In the genomic region with DNA sequence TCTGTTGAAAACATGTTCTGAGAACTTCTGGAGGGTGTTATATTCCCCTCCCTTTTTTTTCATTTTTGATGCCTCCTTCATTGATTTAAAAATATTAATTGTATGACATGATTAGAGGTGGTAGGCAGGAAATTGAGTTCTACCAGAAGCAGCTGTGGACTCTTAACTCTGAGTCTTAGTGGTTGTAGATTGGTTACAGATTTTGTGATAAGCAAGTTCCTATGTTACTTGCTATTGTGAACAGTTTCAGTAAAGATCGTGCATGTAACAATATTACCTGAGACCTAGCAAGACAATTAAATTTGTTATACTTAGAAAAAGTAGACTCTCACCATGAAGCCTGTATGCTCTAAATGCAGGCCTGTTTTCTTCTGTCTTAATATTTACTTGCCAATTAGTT, we compare ENCODE assay signal across 20 cellular contexts.
"Had no signal": no experiment of that assay in that cellular context is flagged by ENCODE, and none has a peak within 500 bp of the region (broad histone marks: within the 10 kb centered on the region; RNA-seq: fewer than 3 reads in every experiment).

No MANE protein-coding gene starts in this region.

- H3K4me1 ChIP-seq: SJCRH30 had no signal

- H3K4me3 ChIP-seq: SJCRH30 had no signal

- H3K27me3 ChIP-seq: SJCRH30 had no signal

- H3K9me3 ChIP-seq: SJCRH30 had no signal

- DNase-seq: KBM-7; NCI-H1092; NCI-H1105 treated with DMSO at 0.1 percent for 48 hours; NCI-H1417 treated with DMSO at 0.1 percent for 48 hours; NCI-H146; NCI-H1694 treated with DMSO at 0.1 percent for 48 hours; NCI-H1930; NCI-H2081; NCI-H2107; NCI-H2227 treated with DMSO at 0.1 percent for 48 hours; NCI-H524; NCI-H526 treated with DMSO at 0.1 percent for 48 hours; NCI-H748 treated with DMSO at 0.1 percent for 48 hours; NK-92 treated with Interleukin-12 subunit alpha and Interleukin-12 subunit beta, amount 100 ng/mL, for 24 hours; PC-3; SHP77 treated with DMSO at 0.1 percent for 48 hours; SJCRH30 had no signal

- H3K27ac ChIP-seq: RWPE1, SJCRH30 had no signal

- ATAC-seq: Panc1, PC-3, SK-N-SH treated with all-trans-retinoic acid at 6 μM for 48 hours had no signal
